1 cellular context compared by ENCODE assay signal in the genomic region with DNA sequence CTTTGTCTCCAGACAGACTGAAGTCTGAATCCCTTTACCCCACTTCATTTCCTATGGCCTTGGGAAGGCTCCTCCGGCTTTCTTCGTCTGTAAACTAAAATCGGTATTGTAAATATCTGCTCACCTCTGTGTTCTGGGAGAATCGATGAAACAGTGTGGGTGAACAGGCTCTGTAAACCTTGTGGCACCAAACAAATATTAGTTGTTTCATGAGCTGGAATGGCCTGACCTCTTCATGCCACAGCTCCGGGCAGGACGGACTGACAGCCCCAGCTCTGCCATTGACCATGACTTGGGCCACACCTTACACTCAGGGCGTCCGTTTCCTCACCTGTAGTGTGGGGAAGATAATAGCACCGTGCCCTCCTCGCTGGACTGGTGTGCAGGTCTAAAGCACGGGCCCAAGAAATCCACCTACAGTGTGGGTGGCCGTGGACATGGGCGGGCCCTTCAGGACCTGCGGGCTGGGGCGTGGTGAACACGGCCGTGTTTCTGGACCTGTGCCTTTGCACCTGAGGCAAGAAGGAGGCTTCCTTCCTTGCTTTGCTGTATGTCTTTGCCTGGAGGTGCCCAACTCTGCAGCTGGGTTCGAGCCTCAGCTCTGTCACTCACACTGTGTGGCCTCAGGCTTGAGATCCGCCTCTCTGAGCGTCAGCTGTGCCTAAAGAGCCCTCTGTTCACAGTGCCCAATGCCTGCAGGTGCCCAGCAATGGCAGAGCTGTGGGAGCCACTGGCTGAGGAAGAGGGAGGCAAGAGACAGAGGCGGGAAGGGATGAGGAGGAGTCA.
TF ChIP-seq lines count a peak whose summit lies in the region.

No MANE protein-coding gene starts in this region.

TF ChIP-seq in HepG2, 621 proteins besides CTCF, POLR2A, EP300 and RAD21 (continued from another document and continues in another):
- TF ChIP-seq ETV6 (CRISPR knock-in tag; conservative IDR thresholded peaks at IDR 0.05) = no peak
- no peak for TF ChIP-seq ZNF510 (CRISPR knock-in tag; IDR thresholded peaks at IDR 0.05; ENCODE audit: low read depth)
- peak; percentile 46; the same call in 1 of the 2 replicates for TF ChIP-seq ZSCAN9 (CRISPR knock-in tag; IDR thresholded peaks at IDR 0.05; ENCODE audit: borderline replicate concordance)
- TF ChIP-seq SOX6 (IDR thresholded peaks at IDR 0.05) = no peak
- peak; percentile 89 for TF ChIP-seq SOX6 (CRISPR knock-in tag; IDR thresholded peaks at IDR 0.05)
- TF ChIP-seq ZSCAN12 (CRISPR knock-in tag; IDR thresholded peaks at IDR 0.05) = no peak
- TF ChIP-seq, protein P1, sequence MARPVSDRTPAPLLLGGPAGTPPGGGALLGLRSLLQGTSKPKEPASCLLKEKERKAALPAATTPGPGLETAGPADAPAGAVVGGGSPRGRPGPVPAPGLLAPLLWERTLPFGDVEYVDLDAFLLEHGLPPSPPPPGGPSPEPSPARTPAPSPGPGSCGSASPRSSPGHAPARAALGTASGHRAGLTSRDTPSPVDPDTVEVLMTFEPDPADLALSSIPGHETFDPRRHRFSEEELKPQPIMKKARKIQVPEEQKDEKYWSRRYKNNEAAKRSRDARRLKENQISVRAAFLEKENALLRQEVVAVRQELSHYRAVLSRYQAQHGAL (CRISPR knock-in tag; IDR thresholded peaks at IDR 0.05; ENCODE audit: not compliant biosample characterization) = no peak
- no peak for TF ChIP-seq REXO4 (CRISPR knock-in tag; IDR thresholded peaks at IDR 0.05; ENCODE audit: borderline replicate concordance)
- TF ChIP-seq PHF5A (CRISPR knock-in tag; IDR thresholded peaks at IDR 0.05; ENCODE audit: low read depth, unreplicated experiment) = no peak
- no peak for TF ChIP-seq CSRNP2 (CRISPR knock-in tag; conservative IDR thresholded peaks at IDR 0.05; ENCODE audit: low read depth)
- no peak for TF ChIP-seq NFAT5 (CRISPR knock-in tag; IDR thresholded peaks at IDR 0.05)
- TF ChIP-seq, protein P2, sequence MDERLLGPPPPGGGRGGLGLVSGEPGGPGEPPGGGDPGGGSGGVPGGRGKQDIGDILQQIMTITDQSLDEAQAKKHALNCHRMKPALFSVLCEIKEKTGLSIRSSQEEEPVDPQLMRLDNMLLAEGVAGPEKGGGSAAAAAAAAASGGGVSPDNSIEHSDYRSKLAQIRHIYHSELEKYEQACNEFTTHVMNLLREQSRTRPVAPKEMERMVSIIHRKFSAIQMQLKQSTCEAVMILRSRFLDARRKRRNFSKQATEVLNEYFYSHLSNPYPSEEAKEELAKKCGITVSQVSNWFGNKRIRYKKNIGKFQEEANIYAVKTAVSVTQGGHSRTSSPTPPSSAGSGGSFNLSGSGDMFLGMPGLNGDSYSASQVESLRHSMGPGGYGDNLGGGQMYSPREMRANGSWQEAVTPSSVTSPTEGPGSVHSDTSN (CRISPR knock-in tag; IDR thresholded peaks at IDR 0.05) = no peak
- no peak for TF ChIP-seq IKZF4 (CRISPR knock-in tag; IDR thresholded peaks at IDR 0.05; ENCODE audit: borderline replicate concordance, low read depth, not compliant biosample characterization)
- TF ChIP-seq, protein P3, sequence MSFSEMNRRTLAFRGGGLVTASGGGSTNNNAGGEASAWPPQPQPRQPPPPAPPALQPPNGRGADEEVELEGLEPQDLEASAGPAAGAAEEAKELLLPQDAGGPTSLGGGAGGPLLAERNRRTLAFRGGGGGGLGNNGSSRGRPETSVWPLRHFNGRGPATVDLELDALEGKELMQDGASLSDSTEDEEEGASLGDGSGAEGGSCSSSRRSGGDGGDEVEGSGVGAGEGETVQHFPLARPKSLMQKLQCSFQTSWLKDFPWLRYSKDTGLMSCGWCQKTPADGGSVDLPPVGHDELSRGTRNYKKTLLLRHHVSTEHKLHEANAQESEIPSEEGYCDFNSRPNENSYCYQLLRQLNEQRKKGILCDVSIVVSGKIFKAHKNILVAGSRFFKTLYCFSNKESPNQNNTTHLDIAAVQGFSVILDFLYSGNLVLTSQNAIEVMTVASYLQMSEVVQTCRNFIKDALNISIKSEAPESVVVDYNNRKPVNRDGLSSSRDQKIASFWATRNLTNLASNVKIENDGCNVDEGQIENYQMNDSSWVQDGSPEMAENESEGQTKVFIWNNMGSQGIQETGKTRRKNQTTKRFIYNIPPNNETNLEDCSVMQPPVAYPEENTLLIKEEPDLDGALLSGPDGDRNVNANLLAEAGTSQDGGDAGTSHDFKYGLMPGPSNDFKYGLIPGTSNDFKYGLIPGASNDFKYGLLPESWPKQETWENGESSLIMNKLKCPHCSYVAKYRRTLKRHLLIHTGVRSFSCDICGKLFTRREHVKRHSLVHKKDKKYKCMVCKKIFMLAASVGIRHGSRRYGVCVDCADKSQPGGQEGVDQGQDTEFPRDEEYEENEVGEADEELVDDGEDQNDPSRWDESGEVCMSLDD (CRISPR knock-in tag; IDR thresholded peaks at IDR 0.05; ENCODE audit: borderline replicate concordance) = no peak
- TF ChIP-seq, protein P4, sequence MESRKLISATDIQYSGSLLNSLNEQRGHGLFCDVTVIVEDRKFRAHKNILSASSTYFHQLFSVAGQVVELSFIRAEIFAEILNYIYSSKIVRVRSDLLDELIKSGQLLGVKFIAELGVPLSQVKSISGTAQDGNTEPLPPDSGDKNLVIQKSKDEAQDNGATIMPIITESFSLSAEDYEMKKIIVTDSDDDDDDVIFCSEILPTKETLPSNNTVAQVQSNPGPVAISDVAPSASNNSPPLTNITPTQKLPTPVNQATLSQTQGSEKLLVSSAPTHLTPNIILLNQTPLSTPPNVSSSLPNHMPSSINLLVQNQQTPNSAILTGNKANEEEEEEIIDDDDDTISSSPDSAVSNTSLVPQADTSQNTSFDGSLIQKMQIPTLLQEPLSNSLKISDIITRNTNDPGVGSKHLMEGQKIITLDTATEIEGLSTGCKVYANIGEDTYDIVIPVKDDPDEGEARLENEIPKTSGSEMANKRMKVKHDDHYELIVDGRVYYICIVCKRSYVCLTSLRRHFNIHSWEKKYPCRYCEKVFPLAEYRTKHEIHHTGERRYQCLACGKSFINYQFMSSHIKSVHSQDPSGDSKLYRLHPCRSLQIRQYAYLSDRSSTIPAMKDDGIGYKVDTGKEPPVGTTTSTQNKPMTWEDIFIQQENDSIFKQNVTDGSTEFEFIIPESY (CRISPR knock-in tag; IDR thresholded peaks at IDR 0.05) = no peak
- no peak for TF ChIP-seq ZNF891 (CRISPR knock-in tag; IDR thresholded peaks at IDR 0.05)
- peak; percentile 88 for TF ChIP-seq FOXA3 (CRISPR knock-in tag; IDR thresholded peaks at IDR 0.05)
- peak; percentile 96 for TF ChIP-seq ZNF768 (CRISPR knock-in tag; IDR thresholded peaks at IDR 0.05)
- TF ChIP-seq, protein P5, sequence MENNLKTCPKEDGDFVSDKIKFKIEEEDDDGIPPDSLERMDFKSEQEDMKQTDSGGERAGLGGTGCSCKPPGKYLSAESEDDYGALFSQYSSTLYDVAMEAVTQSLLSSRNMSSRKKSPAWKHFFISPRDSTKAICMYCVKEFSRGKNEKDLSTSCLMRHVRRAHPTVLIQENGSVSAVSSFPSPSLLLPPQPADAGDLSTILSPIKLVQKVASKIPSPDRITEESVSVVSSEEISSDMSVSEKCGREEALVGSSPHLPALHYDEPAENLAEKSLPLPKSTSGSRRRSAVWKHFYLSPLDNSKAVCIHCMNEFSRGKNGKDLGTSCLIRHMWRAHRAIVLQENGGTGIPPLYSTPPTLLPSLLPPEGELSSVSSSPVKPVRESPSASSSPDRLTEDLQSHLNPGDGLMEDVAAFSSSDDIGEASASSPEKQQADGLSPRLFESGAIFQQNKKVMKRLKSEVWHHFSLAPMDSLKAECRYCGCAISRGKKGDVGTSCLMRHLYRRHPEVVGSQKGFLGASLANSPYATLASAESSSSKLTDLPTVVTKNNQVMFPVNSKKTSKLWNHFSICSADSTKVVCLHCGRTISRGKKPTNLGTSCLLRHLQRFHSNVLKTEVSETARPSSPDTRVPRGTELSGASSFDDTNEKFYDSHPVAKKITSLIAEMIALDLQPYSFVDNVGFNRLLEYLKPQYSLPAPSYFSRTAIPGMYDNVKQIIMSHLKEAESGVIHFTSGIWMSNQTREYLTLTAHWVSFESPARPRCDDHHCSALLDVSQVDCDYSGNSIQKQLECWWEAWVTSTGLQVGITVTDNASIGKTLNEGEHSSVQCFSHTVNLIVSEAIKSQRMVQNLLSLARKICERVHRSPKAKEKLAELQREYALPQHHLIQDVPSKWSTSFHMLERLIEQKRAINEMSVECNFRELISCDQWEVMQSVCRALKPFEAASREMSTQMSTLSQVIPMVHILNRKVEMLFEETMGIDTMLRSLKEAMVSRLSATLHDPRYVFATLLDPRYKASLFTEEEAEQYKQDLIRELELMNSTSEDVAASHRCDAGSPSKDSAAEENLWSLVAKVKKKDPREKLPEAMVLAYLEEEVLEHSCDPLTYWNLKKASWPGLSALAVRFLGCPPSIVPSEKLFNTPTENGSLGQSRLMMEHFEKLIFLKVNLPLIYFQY (CRISPR knock-in tag; IDR thresholded peaks at IDR 0.05; ENCODE audit: borderline replicate concordance) = no peak
- TF ChIP-seq CBX5 (CRISPR knock-in tag; IDR thresholded peaks at IDR 0.05; ENCODE audit: borderline replicate concordance) = no peak
- TF ChIP-seq BHLHE40 (IDR thresholded peaks at IDR 0.05; ENCODE audit: low read length) = no peak
- TF ChIP-seq, protein P6, sequence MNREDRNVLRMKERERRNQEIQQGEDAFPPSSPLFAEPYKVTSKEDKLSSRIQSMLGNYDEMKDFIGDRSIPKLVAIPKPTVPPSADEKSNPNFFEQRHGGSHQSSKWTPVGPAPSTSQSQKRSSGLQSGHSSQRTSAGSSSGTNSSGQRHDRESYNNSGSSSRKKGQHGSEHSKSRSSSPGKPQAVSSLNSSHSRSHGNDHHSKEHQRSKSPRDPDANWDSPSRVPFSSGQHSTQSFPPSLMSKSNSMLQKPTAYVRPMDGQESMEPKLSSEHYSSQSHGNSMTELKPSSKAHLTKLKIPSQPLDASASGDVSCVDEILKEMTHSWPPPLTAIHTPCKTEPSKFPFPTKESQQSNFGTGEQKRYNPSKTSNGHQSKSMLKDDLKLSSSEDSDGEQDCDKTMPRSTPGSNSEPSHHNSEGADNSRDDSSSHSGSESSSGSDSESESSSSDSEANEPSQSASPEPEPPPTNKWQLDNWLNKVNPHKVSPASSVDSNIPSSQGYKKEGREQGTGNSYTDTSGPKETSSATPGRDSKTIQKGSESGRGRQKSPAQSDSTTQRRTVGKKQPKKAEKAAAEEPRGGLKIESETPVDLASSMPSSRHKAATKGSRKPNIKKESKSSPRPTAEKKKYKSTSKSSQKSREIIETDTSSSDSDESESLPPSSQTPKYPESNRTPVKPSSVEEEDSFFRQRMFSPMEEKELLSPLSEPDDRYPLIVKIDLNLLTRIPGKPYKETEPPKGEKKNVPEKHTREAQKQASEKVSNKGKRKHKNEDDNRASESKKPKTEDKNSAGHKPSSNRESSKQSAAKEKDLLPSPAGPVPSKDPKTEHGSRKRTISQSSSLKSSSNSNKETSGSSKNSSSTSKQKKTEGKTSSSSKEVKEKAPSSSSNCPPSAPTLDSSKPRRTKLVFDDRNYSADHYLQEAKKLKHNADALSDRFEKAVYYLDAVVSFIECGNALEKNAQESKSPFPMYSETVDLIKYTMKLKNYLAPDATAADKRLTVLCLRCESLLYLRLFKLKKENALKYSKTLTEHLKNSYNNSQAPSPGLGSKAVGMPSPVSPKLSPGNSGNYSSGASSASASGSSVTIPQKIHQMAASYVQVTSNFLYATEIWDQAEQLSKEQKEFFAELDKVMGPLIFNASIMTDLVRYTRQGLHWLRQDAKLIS (CRISPR knock-in tag; IDR thresholded peaks at IDR 0.05) = no peak
- TF ChIP-seq GTF3A (CRISPR knock-in tag; conservative IDR thresholded peaks at IDR 0.05) = no peak
- no peak; the same call in 1 of the 2 replicates for TF ChIP-seq YEATS4 (CRISPR knock-in tag; IDR thresholded peaks at IDR 0.05; ENCODE audit: borderline replicate concordance)
- no peak for TF ChIP-seq MTF2 (CRISPR knock-in tag; IDR thresholded peaks at IDR 0.05; ENCODE audit: borderline replicate concordance)
- TF ChIP-seq YEATS2 (CRISPR knock-in tag; IDR thresholded peaks at IDR 0.05; ENCODE audit: borderline replicate concordance) = no peak
- TF ChIP-seq ZNF616 (CRISPR knock-in tag; IDR thresholded peaks at IDR 0.05; ENCODE audit: low read depth) = no peak
- peak; percentile 15 for TF ChIP-seq TEAD3 (CRISPR knock-in tag; optimal IDR thresholded peaks at IDR 0.05; ENCODE audit: borderline replicate concordance)
- no peak for TF ChIP-seq SATB2 (CRISPR knock-in tag; IDR thresholded peaks at IDR 0.05)
- 0 out of 2 replicates have a peak, but pooled peaks have one; percentile 50 for TF ChIP-seq ARNTL (CRISPR knock-in tag; IDR thresholded peaks at IDR 0.05)
- TF ChIP-seq FIP1L1 (IDR thresholded peaks at IDR 0.05; ENCODE audit: borderline replicate concordance, insufficient read depth, low read depth, low read length) = no peak
- no peak for TF ChIP-seq TAF1 (CRISPR knock-in tag; IDR thresholded peaks at IDR 0.05)
